In the genomic region with DNA sequence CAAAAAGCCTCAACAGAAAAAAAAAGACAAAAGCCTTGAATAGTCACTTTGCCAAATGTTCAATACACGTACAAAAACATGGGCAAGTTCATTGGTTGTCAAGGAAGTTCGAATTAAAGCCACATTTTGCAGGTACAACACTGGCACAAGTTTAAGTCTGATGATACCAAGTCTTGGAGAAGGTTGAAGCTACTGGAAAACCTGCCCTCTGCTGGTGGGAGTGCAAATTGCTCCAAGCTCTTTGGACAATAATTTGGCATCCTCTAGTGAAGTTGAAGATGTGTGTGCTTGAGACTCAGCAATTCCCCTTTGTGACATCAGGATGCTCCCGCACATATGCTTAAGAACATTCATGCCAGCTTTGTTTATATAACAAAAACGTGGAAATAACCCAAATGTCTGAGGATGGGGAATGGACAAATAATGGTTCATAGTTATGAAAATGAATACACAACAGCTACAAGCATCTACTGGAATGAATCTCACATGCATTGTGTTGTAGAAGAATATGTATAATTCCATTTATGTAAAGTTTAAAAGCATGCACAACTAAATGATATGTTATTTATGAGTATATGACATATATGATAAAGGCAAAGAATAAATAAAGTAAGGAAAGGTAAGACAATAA, we compare ENCODE assay signal across 8 cellular contexts.
DNase-seq lines count a peak whose midpoint lies in the region; ATAC-seq and TF ChIP-seq lines count a peak whose summit lies in the region.

No MANE protein-coding gene starts in this region.

- no peak overlapping the region for H3K4me3 Mint-ChIP-seq in naive B cell

- TF ChIP-seq CTCF in AG10803 (conservative IDR thresholded peaks at IDR 0.05; ENCODE audit: low read length) (peak; percentile 67), testis (IDR thresholded peaks at IDR 0.05) (peak; percentile 60 to 79 (median 78))

- H3K4me3 ChIP-seq in AG10803 (ENCODE audit: low read length) = no peak overlapping the region
- no peak overlapping the region for H3K4me3 ChIP-seq in testis

- TF ChIP-seq POLR2A in testis (IDR thresholded peaks at IDR 0.05) = no peak

- H3K9me3 Mint-ChIP-seq in naive B cell = no peaks in the 10 kb centered on the region

- H3K4me1 Mint-ChIP-seq in naive B cell = no peaks in the 10 kb centered on the region

- H3K4me1 ChIP-seq in testis = no peaks in the 10 kb centered on the region

- H3K27ac ChIP-seq in testis = no peak overlapping the region

- 24 to 33% methylated on average over 4 of the region's 4 CpGs for WGBS in testis, 2 donors

- DNase-seq in AG10803 (ENCODE audit: low read depth) (peak; percentile 13), NCI-H1105 (lab: John Stamatoyannopoulos, UW) (peak; percentile 18), naive B cell (peak; percentile 11), testis (peak; percentile 80)
- peak; percentile 72 for DNase-seq in activated CD4-positive, alpha-beta T cell treated with anti-CD3 and anti-CD28 coated beads for 48 hours
- DNase-seq in effector CD8-positive, alpha-beta T cell (lab: John Stamatoyannopoulos, UW) = peak; percentile 12

- H3K36me3 ChIP-seq in testis (ENCODE audit: low read depth, missing control alignments) = no peaks in the 10 kb centered on the region

- intact Hi-C loops in testis (cut with DNase I; ENCODE audit: low total_unique reads) = no loop called here

- no peaks in the 10 kb centered on the region for H3K9me3 ChIP-seq in testis

- no peaks in the 10 kb centered on the region for H3K27me3 ChIP-seq in testis

- no peaks in the 10 kb centered on the region for H3K36me3 Mint-ChIP-seq in naive B cell

- H3K27ac Mint-ChIP-seq in naive B cell = no peak overlapping the region

- peak; percentile 62 for ATAC-seq in GM18502 (IDR thresholded peaks at IDR 0.05; ENCODE audit: poor library complexity, unreplicated experiment)
- no peak for ATAC-seq in naive B cell (ENCODE audit: low read depth in 2 of 2)
- no peak for ATAC-seq in GM19324 (IDR thresholded peaks at IDR 0.05; ENCODE audit: low FRiP score, unreplicated experiment)

- peaks cover 6 to 29% (median 21%) of the 10 kb centered on the region in 3 donors for H3K27me3 Mint-ChIP-seq in naive B cell

Comparison
In these comparisons a context has a peak if more than half of its experiments do, and no peak if none do; other contexts are left out.
1. DNase-seq: peak in every context shown above with its lines; median percentile 80 in testis; 72 in activated CD4-positive, alpha-beta T cell treated with anti-CD3 and anti-CD28 coated beads for 48 hours; 18 in NCI-H1105; 13 in AG10803; 12 in effector CD8-positive, alpha-beta T cell; 11 in naive B cell.